8 cellular contexts compared by ENCODE assay signal in genomic region chr4:155403886-155404285, GRCh38. TPM values are rescaled to one million over a fixed set of nuclear protein-coding genes. Genes with fewer than 3 reads are reported as not detected.
DNase-seq lines count a peak whose midpoint lies in the region; ATAC-seq, FAIRE-seq and TF ChIP-seq lines count a peak whose summit lies in the region.

No MANE protein-coding gene starts in this region.

- no peak overlapping the region for H3K9ac ChIP-seq in Loucy (ENCODE audit: low read depth, low read length, poor library complexity, severe bottlenecking)
- H3K9ac ChIP-seq in astrocyte (ENCODE audit: low read length), result no peak overlapping the region
- no peak overlapping the region for H3K9ac ChIP-seq in HepG2 (ENCODE audit: insufficient read depth, low read depth, low read length)

- H3K79me2 ChIP-seq in Loucy (ENCODE audit: insufficient read depth, low read length) (no peaks in the 10 kb centered on the region), astrocyte (ENCODE audit: insufficient read depth, low read length) (no peaks in the 10 kb centered on the region), HepG2 (ENCODE audit: insufficient read depth, low read length) (no peaks in the 10 kb centered on the region)

- no TSS peak for BruUV-seq in HepG2 (replicated peaks; lab: Mats Ljungman, UMichigan)

- CTCF ChIA-PET in HepG2 (lab: Yijun Ruan, JAX; ENCODE audit: low intra/inter-chr PET ratio, low total read pairs), result no interaction called here

- ATAC-seq in HepG2 (no peak), GM19452 (IDR thresholded peaks at IDR 0.05; ENCODE audit: unreplicated experiment) (no peak), HG03521 (IDR thresholded peaks at IDR 0.05; ENCODE audit: unreplicated experiment) (no peak)

- in situ Hi-C loops in Caki2 (cut with HindIII; ENCODE audit: low pct_unique_long_range_greater_than_20kb, low sequenced_read_pairs) (no loop called here), HepG2 (cut with HindIII; ENCODE audit: extremely low pct_ligation_motif_present, low pct_unique_long_range_greater_than_20kb) (no loop called here)

- H3K9me2 ChIP-seq in Loucy (replicated peaks; ENCODE audit: low read depth, low read length), result no peaks in the 10 kb centered on the region

- DNase-seq in Caki2 (ENCODE audit: low read depth), result peak; percentile 41
- peak; percentile 39 for DNase-seq in astrocyte (ENCODE audit: low read depth)
- DNase-seq in HepG2 (ENCODE audit: low spot score), result no peak
- no peak for DNase-seq in endothelial cell (ENCODE audit: low spot score)
- DNase-seq in activated CD4-positive, alpha-beta T cell treated with anti-CD3 and anti-CD28 coated beads, Interleukin-2, amount 10 ng/mL, durations not matched to agents 24 days and 14 days, result no peak

- TF ChIP-seq RAD21 in HepG2 (CRISPR knock-in tag; IDR thresholded peaks at IDR 0.05), result no peak

- TF ChIP-seq POLR2A in HepG2 (IDR thresholded peaks at IDR 0.05; ENCODE audit: insufficient read depth in 1 of 2, low read depth in 2 of 2, low read length in 2 of 2), result no peak

- H3K27me3 ChIP-seq in Loucy (ENCODE audit: insufficient read depth, low read length, poor library complexity, severe bottlenecking) (no peaks in the 10 kb centered on the region), astrocyte (ENCODE audit: insufficient read depth, low read length) (peaks cover 2% of the 10 kb centered on the region), HepG2 (ENCODE audit: control insufficient read depth in 1 of 2, insufficient read depth in 2 of 2, low read length in 2 of 2) (no peaks in the 10 kb centered on the region)

- H3K4me1 ChIP-seq in Loucy (ENCODE audit: insufficient read depth, low read length, poor library complexity, severe bottlenecking) (no peaks in the 10 kb centered on the region), astrocyte (ENCODE audit: insufficient read depth, low read length) (no peaks in the 10 kb centered on the region), HepG2 (ENCODE audit: insufficient read depth, low read length) (no peaks in the 10 kb centered on the region)

- no peaks in the 10 kb centered on the region for H3K9me3 ChIP-seq in Loucy (ENCODE audit: insufficient read depth, low read depth, low read length)
- no peaks in the 10 kb centered on the region for H3K9me3 ChIP-seq in astrocyte (ENCODE audit: insufficient read depth, low read depth, low read length)
- H3K9me3 ChIP-seq in HepG2 (ENCODE audit: low read length), result no peaks in the 10 kb centered on the region

- no peaks in the 10 kb centered on the region for H3K36me3 Mint-ChIP-seq in astrocyte (ENCODE audit: low read depth, unreplicated experiment)
- no peaks in the 10 kb centered on the region for H3K36me3 Mint-ChIP-seq in endothelial cell (ENCODE audit: low read depth, unreplicated experiment)
- no peaks in the 10 kb centered on the region for H3K36me3 Mint-ChIP-seq in activated CD4-positive, alpha-beta T cell treated with anti-CD3 and anti-CD28 coated beads, Interleukin-2, amount 10 ng/mL, durations not matched to agents 24 days and 14 days (ENCODE audit: low read depth)

- H3K36me3 ChIP-seq in Loucy (ENCODE audit: insufficient read depth, low read length) (no peaks in the 10 kb centered on the region), astrocyte (ENCODE audit: insufficient read depth, low read length) (no peaks in the 10 kb centered on the region), HepG2 (replicated peaks in 1 of 2; ENCODE audit: control insufficient read depth in 1 of 2, insufficient read depth in 2 of 2, low read length in 2 of 2) (no peaks in the 10 kb centered on the region)

- FAIRE-seq in astrocyte (lab: Jason Lieb, UNC) (peak; percentile 34), HepG2 (lab: Jason Lieb, UNC) (no peak)

- H3K9me3 Mint-ChIP-seq in astrocyte (ENCODE audit: unreplicated experiment) (no peaks in the 10 kb centered on the region), endothelial cell (ENCODE audit: unreplicated experiment) (no peaks in the 10 kb centered on the region)
- H3K9me3 Mint-ChIP-seq in activated CD4-positive, alpha-beta T cell treated with anti-CD3 and anti-CD28 coated beads, Interleukin-2, amount 10 ng/mL, durations not matched to agents 24 days and 14 days, result no peaks in the 10 kb centered on the region

- POLR2A ChIA-PET in HepG2 (lab: Yijun Ruan, JAX), result no interaction called here

- H3K4me3 Mint-ChIP-seq in astrocyte (ENCODE audit: unreplicated experiment) (no peak overlapping the region), endothelial cell (ENCODE audit: unreplicated experiment) (no peak overlapping the region)
- H3K4me3 Mint-ChIP-seq in activated CD4-positive, alpha-beta T cell treated with anti-CD3 and anti-CD28 coated beads, Interleukin-2, amount 10 ng/mL, durations not matched to agents 24 days and 14 days, result no peak overlapping the region

- no peak overlapping the region for H3K27ac ChIP-seq in astrocyte (ENCODE audit: low read depth, low read length)
- no peak overlapping the region for H3K27ac ChIP-seq in HepG2 (ENCODE audit: extremely low read length, insufficient read depth, low read length)

- 0% methylated on average over 4 of the region's 4 CpGs for whole genome bisulfite sequencing in HepG2 (ENCODE audit: low lambda C conversion rate)

- TF ChIP-seq EP300 in HepG2 (IDR thresholded peaks at IDR 0.05; ENCODE audit: low read depth in 2 of 2, low read length in 2 of 2) (no peak), HepG2 (CRISPR knock-in tag; IDR thresholded peaks at IDR 0.05; ENCODE audit: borderline replicate concordance) (no peak)

- no peak overlapping the region for H3K4me2 ChIP-seq in Loucy (ENCODE audit: low read depth, low read length, poor library complexity, severe bottlenecking)
- no peak overlapping the region for H3K4me2 ChIP-seq in astrocyte (ENCODE audit: low read length)
- H3K4me2 ChIP-seq in HepG2 (ENCODE audit: low read depth, low read length), result no peak overlapping the region

- H3F3A ChIP-seq in Loucy (ENCODE audit: low read depth), result no peaks in the 10 kb centered on the region

- intact Hi-C loops in HepG2 (cut with micrococcal nuclease; ENCODE audit: unreplicated experiment), result no loop called here
- intact Hi-C loops in activated CD4-positive, alpha-beta T cell treated with anti-CD3 and anti-CD28 coated beads, Interleukin-2, amount 10 ng/mL, durations not matched to agents 24 days and 14 days (cut with micrococcal nuclease), result no loop called here

- no peaks in the 10 kb centered on the region for H4K20me1 ChIP-seq in Loucy (ENCODE audit: insufficient read depth, low read length, poor library complexity, severe bottlenecking)
- no peaks in the 10 kb centered on the region for H4K20me1 ChIP-seq in astrocyte (ENCODE audit: insufficient read depth, low read length)
- H4K20me1 ChIP-seq in HepG2 (ENCODE audit: insufficient read depth, low read length), result no peaks in the 10 kb centered on the region

- no peak overlapping the region for H3K27ac Mint-ChIP-seq in astrocyte (ENCODE audit: unreplicated experiment)
- no peak overlapping the region for H3K27ac Mint-ChIP-seq in endothelial cell (ENCODE audit: unreplicated experiment)
- no peak overlapping the region for H3K27ac Mint-ChIP-seq in activated CD4-positive, alpha-beta T cell treated with anti-CD3 and anti-CD28 coated beads, Interleukin-2, amount 10 ng/mL, durations not matched to agents 24 days and 14 days

- H3K4me3 ChIP-seq in Loucy (ENCODE audit: low read length, poor library complexity, severe bottlenecking) (no peak overlapping the region), astrocyte (ENCODE audit: insufficient read depth, low read depth, low read length) (no peak overlapping the region), HepG2 (replicated peaks in 1 of 3; ENCODE audit: insufficient read depth in 1 of 3, low read depth in 2 of 3, low read length in 3 of 3) (no peak overlapping the region)

- no peak overlapping the region for H2AFZ ChIP-seq in Loucy (ENCODE audit: low read length)
- H2AFZ ChIP-seq in astrocyte (ENCODE audit: low read depth, low read length), result no peak overlapping the region
- H2AFZ ChIP-seq in HepG2 (ENCODE audit: low read length), result no peak overlapping the region

- H3K4me1 Mint-ChIP-seq in astrocyte (ENCODE audit: low read depth, unreplicated experiment) (no peaks in the 10 kb centered on the region), endothelial cell (ENCODE audit: unreplicated experiment) (no peaks in the 10 kb centered on the region)
- no peaks in the 10 kb centered on the region for H3K4me1 Mint-ChIP-seq in activated CD4-positive, alpha-beta T cell treated with anti-CD3 and anti-CD28 coated beads, Interleukin-2, amount 10 ng/mL, durations not matched to agents 24 days and 14 days

- H3K27me3 Mint-ChIP-seq in astrocyte (ENCODE audit: low read depth, unreplicated experiment) (peaks cover 10% of the 10 kb centered on the region), endothelial cell (ENCODE audit: unreplicated experiment) (peaks cover 1% of the 10 kb centered on the region)
- peaks cover 7% of the 10 kb centered on the region for H3K27me3 Mint-ChIP-seq in activated CD4-positive, alpha-beta T cell treated with anti-CD3 and anti-CD28 coated beads, Interleukin-2, amount 10 ng/mL, durations not matched to agents 24 days and 14 days

- peak; percentile 50; the same call in 1 of the 2 replicates for TF ChIP-seq CTCF in Loucy (conservative IDR thresholded peaks at IDR 0.05; ENCODE audit: low read length)
- TF ChIP-seq CTCF in astrocyte (IDR thresholded peaks at IDR 0.05; ENCODE audit: insufficient read depth, low read depth, low read length), result peak; percentile 28
- peak; percentile 25 for TF ChIP-seq CTCF in HepG2 (CRISPR knock-in tag; IDR thresholded peaks at IDR 0.05)
- no peak for TF ChIP-seq CTCF in endothelial cell (IDR thresholded peaks at IDR 0.05; ENCODE audit: unreplicated experiment)

RNA-seq across cellular contexts. Expression of gene MAP9, which starts 27.1 kb away (rescaled TPM):
- not detected in 2 replicates for total RNA-seq in Caki2 (2014; rRNA removed; shearing (Covaris generic); ENCODE audit: low replicate concordance)
- total RNA-seq in astrocyte, result 21.0 and 22.9 TPM in 2 replicates
- total RNA-seq in HepG2 (2016; rRNA removed; fragmentation: Illumina TruSeq; extraction: Trizol), result not detected in 2 replicates
- total RNA-seq in HepG2 (2016; cell fraction: cytosol; rRNA removed; fragmentation: Illumina TruSeq; extraction: Trizol; ENCODE audit: low read depth), result not detected in 2 replicates
- not detected in 2 replicates for total RNA-seq in HepG2 (2016; cell fraction: insoluble cytoplasmic fraction; rRNA removed; fragmentation: Illumina TruSeq; extraction: Trizol)
- not detected in 2 replicates for total RNA-seq in HepG2 (2016; cell fraction: membrane; rRNA removed; fragmentation: Illumina TruSeq; extraction: Trizol)
- total RNA-seq in HepG2 (2016; cell fraction: nucleus; rRNA removed; fragmentation: Illumina TruSeq; extraction: Trizol), result not detected in 2 replicates
- polyA plus RNA-seq in HepG2 (2011; rRNA removed), result not detected in 2 replicates
- not detected in 2 replicates for polyA plus RNA-seq in HepG2 (2011; cell fraction: cytosol; rRNA removed)
- polyA plus RNA-seq in HepG2 (2011; cell fraction: nucleus; rRNA removed), result not detected in 2 replicates
- not detected in 2 replicates for polyA plus RNA-seq in HepG2 (2012)
- not detected in 2 replicates for polyA plus RNA-seq in HepG2 (2016; cell fraction: cytosol; fragmentation: Illumina TruSeq; extraction: Trizol; ENCODE audit: low read depth)
- polyA plus RNA-seq in HepG2 (2016; cell fraction: insoluble cytoplasmic fraction; fragmentation: Illumina TruSeq; extraction: Trizol; ENCODE audit: low read depth), result not detected in 2 replicates
- not detected in 2 replicates for polyA plus RNA-seq in HepG2 (2016; cell fraction: membrane; fragmentation: Illumina TruSeq; extraction: Trizol; ENCODE audit: low read depth)
- not detected in 2 replicates for polyA plus RNA-seq in HepG2 (2016; cell fraction: nucleus; fragmentation: Illumina TruSeq; extraction: Trizol; ENCODE audit: insufficient read depth, low read depth)
- polyA minus RNA-seq in HepG2 (2011; rRNA and poly(A)+ RNA removed; ENCODE audit: low replicate concordance), result not detected in 2 replicates
- not detected in 2 replicates for polyA minus RNA-seq in HepG2 (2011; cell fraction: cytosol; rRNA and poly(A)+ RNA removed)
- not detected in 2 replicates for polyA minus RNA-seq in HepG2 (2011; cell fraction: nucleus; rRNA and poly(A)+ RNA removed)
- total RNA-seq in endothelial cell (ENCODE audit: unreplicated experiment), result 9.2 TPM
- total RNA-seq in activated CD4-positive, alpha-beta T cell treated with anti-CD3 and anti-CD28 coated beads, Interleukin-2, amount 10 ng/mL, durations not matched to agents 24 days and 14 days, result 6.1 and 6.9 TPM in 2 replicates

Comparison
In these comparisons a context has a peak if more than half of its experiments do, and no peak if none do; other contexts are left out.
1. DNase-seq: peak in Caki2 (single experiment) and astrocyte (single experiment); none in HepG2 (single experiment), endothelial cell (single experiment) and activated CD4-positive, alpha-beta T cell treated with anti-CD3 and anti-CD28 coated beads, Interleukin-2, amount 10 ng/mL, durations not matched to agents 24 days and 14 days (single experiment).